Comparison of ENCODE assay signal across 1 cellular context in genomic region chr12:55746147-55746912, GRCh38.
A peak's percentile ranks its signal among the peaks of the same experiment; 100 is the strongest.
TF ChIP-seq lines count a peak whose summit lies in the region.

No MANE protein-coding gene starts in this region.

TF ChIP-seq in H1, 55 proteins besides CTCF, POLR2A, EP300 and RAD21:
- TF ChIP-seq ASH2L (IDR thresholded peaks at IDR 0.05; ENCODE audit: low read length) (peak; percentile 31), RFX5 (IDR thresholded peaks at IDR 0.05; ENCODE audit: borderline replicate concordance, low read depth, low read length) (no peak)
